In genomic region chr2:20180676-20181648, GRCh38 we compare ENCODE assay signal across 1 cellular context.
TF ChIP-seq lines count a peak whose summit lies in the region.

No MANE protein-coding gene starts in this region.

TF ChIP-seq in H1, 55 proteins besides CTCF, POLR2A, EP300 and RAD21:
- TF ChIP-seq BACH1 (IDR thresholded peaks at IDR 0.05; ENCODE audit: low read length) (no peak), GTF2F1 (IDR thresholded peaks at IDR 0.05; ENCODE audit: borderline replicate concordance, low read depth, low read length) (no peak), CBX8 (IDR thresholded peaks at IDR 0.05; ENCODE audit: borderline replicate concordance, low read depth, low read length) (no peak), CHD7 (IDR thresholded peaks at IDR 0.05; ENCODE audit: insufficient replicate concordance, low read length) (no peak), KDM5A (IDR thresholded peaks at IDR 0.05; ENCODE audit: low read length) (no peak), RBBP5 (IDR thresholded peaks at IDR 0.05; ENCODE audit: borderline replicate concordance, low read depth, low read length) (no peak), CTBP2 (IDR thresholded peaks at IDR 0.05; ENCODE audit: borderline replicate concordance, insufficient read depth, insufficient read length, low read length) (no peak), RXRA (IDR thresholded peaks at IDR 0.05; ENCODE audit: insufficient read depth, low read depth, low read length) (no peak), TCF12 (IDR thresholded peaks at IDR 0.05; ENCODE audit: low read depth, low read length) (no peak), SAP30 (IDR thresholded peaks at IDR 0.05; ENCODE audit: insufficient read depth, insufficient replicate concordance, low read length) (no peak), JUND (IDR thresholded peaks at IDR 0.05; ENCODE audit: low read length) (no peak), HDAC6 (IDR thresholded peaks at IDR 0.05; ENCODE audit: low read depth, low read length) (no peak), SRF (IDR thresholded peaks at IDR 0.05; ENCODE audit: low read depth, low read length) (no peak)
